Comparison of ENCODE assay signal across 40 cellular contexts in the genomic region with DNA sequence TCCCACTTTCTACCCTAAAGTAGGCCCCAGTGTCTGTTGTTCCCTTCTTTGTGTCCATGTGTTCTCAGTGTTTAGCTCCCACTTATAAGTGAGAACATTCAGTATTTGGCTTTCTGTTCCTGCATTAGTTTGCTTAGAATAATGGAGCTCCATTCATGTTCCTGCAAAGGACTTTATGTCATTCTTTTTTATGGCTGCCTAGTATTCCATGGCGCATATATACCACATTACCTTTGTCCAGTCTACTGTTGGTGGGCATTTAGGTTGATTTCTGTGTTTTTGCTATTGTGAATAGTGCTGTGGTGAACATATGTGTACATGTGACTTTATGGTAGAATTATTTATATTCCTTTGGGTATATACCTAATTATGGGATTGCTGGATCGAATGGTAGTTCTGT. TPM values are rescaled to one million over a fixed set of nuclear protein-coding genes. Genes with fewer than 3 reads are reported as not detected.
"Had no signal": no experiment of that assay in that cellular context is flagged by ENCODE, and none has a peak within 500 bp of the region (broad histone marks: within the 10 kb centered on the region; RNA-seq: fewer than 3 reads in every experiment).

No MANE protein-coding gene starts in this region.

- H3K4me2 ChIP-seq: KMS-11 had no signal

- H3K9me3 ChIP-seq: MG63 had no signal

- H3K27ac ChIP-seq: KMS-11 had no signal

- H3K4me3 ChIP-seq: MG63 had no signal

- H3K9ac ChIP-seq: KMS-11 had no signal

- H3K36me3 ChIP-seq: MG63 had no signal

- H3K27me3 ChIP-seq: MG63 had no signal

- DNase-seq: Karpas-422, Kasumi-1, MG63, MM.1S, MV-4-11, NCI-H1048, NCI-H1092, NCI-H1092 treated with DMSO at 0.1 percent for 48 hours, NCI-H1105, NCI-H1105 treated with DMSO at 0.1 percent for 48 hours, NCI-H1417, NCI-H1417 treated with DMSO at 0.1 percent for 48 hours, NCI-H1436, NCI-H1436 treated with DMSO at 0.1 percent for 48 hours, NCI-H146, NCI-H1694, NCI-H187, NCI-H187 treated with DMSO at 0.1 percent for 48 hours, NCI-H1930, NCI-H2029, NCI-H2029 treated with DMSO at 0.1 percent for 48 hours, NCI-H2081, NCI-H2081 treated with DMSO at 0.1 percent for 48 hours, NCI-H2107, NCI-H2171, NCI-H2171 treated with DMSO at 0.1 percent for 48 hours, NCI-H2227 treated with DMSO at 0.1 percent for 48 hours, NCI-H226, NCI-H345, NCI-H446, NCI-H446 treated with DMSO at 0.1 percent for 48 hours, NCI-H510A, NCI-H510A treated with DMSO at 0.1 percent for 48 hours, NCI-H524, NCI-H524 treated with DMSO at 0.1 percent for 48 hours had no signal

RNA-seq across cellular contexts. Expression of a gene that starts 30.4 kb away (rescaled TPM):
- total RNA-seq: LHCN-M2, M059J, MCF 10A, NCI-H460 had no signal
